ENCODE assay signal across 17 cellular contexts in genomic region chr2:84727315-84727714, GRCh38.
DNase-seq lines count a peak whose midpoint lies in the region; ATAC-seq lines count a peak whose summit lies in the region.
"Had no signal": no experiment of that assay in that cellular context is flagged by ENCODE, and none has a peak within 500 bp of the region (broad histone marks: within the 10 kb centered on the region; RNA-seq: fewer than 3 reads in every experiment).

No MANE protein-coding gene starts in this region.

- DNase-seq in activated CD4-positive, alpha-beta T cell treated with anti-CD3 and anti-CD28 coated beads for 36 hours, result no peak
- no peak for DNase-seq in activated CD4-positive, alpha-beta T cell treated with anti-CD3 and anti-CD28 coated beads, Interleukin-2, amount 10 ng/mL, durations not matched to agents 7 days and 5 days
- DNase-seq in activated T-cell treated with anti-CD3 and anti-CD28 coated beads, Interleukin-2, amount 50 U/mL, for 72 hours, result no peak
- DNase-seq in activated T-cell treated with anti-CD3 and anti-CD28 coated beads for 4 hours, result no peak
- no peak for DNase-seq in activated naive CD4-positive, alpha-beta T cell treated with anti-CD3 and anti-CD28 coated beads, Interleukin-2, amount 50 U/mL, for 72 hours (ENCODE audit: low spot score in 2 of 2)
- no peak for DNase-seq in activated naive CD4-positive, alpha-beta T cell treated with Interleukin-2 at 50 U/mL for 16 hours
- DNase-seq: AML-193; Caco-2; Calu3; CD4-positive, alpha-beta T cell; CD8-positive, alpha-beta T cell; DMS79 treated with DMSO at 0.1 percent for 48 hours; GF-D8 had no signal

- H3K36me3 Mint-ChIP-seq in activated CD4-positive, alpha-beta T cell treated with anti-CD3 and anti-CD28 coated beads for 36 hours (ENCODE audit: low read depth), result no peaks in the 10 kb centered on the region
- peaks cover 5% of the 10 kb centered on the region for H3K36me3 Mint-ChIP-seq in activated CD4-positive, alpha-beta T cell treated with anti-CD3 and anti-CD28 coated beads, Interleukin-2, amount 10 ng/mL, durations not matched to agents 7 days and 5 days (ENCODE audit: low read depth)
- peaks cover 4 to 5% of the 10 kb centered on the region in 2 donors for H3K36me3 Mint-ChIP-seq in activated T-cell treated with anti-CD3 and anti-CD28 coated beads, Interleukin-2, amount 50 U/mL, for 72 hours (ENCODE audit: insufficient read depth in 2 of 2)
- H3K36me3 Mint-ChIP-seq in activated naive CD4-positive, alpha-beta T cell treated with anti-CD3 and anti-CD28 coated beads, Interleukin-2, amount 50 U/mL, for 72 hours, result peaks cover 6 to 33% of the 10 kb centered on the region in 2 donors
- no peaks in the 10 kb centered on the region for H3K36me3 Mint-ChIP-seq in activated T-helper 17 cell treated with anti-CD3 and anti-CD28 coated beads, Interleukin-2, amount 50 U/mL, for 72 hours (ENCODE audit: low read depth)

- H3K4me3 Mint-ChIP-seq in activated CD4-positive, alpha-beta T cell treated with anti-CD3 and anti-CD28 coated beads for 36 hours, result no peak overlapping the region
- H3K4me3 Mint-ChIP-seq in activated CD4-positive, alpha-beta T cell treated with anti-CD3 and anti-CD28 coated beads, Interleukin-2, amount 10 ng/mL, durations not matched to agents 7 days and 5 days, result no peak overlapping the region
- H3K4me3 Mint-ChIP-seq in activated T-cell treated with anti-CD3 and anti-CD28 coated beads, Interleukin-2, amount 50 U/mL, for 72 hours, result no peak overlapping the region
- H3K4me3 Mint-ChIP-seq in activated T-helper 17 cell treated with anti-CD3 and anti-CD28 coated beads, Interleukin-2, amount 50 U/mL, for 72 hours, result no peak overlapping the region
- H3K4me3 Mint-ChIP-seq: B cell; CD4-positive, alpha-beta T cell; CD8-positive, alpha-beta T cell had no signal

- POLR2A ChIA-PET in activated CD4-positive, alpha-beta T cell treated with anti-CD3 and anti-CD28 coated beads for 36 hours (lab: Charles Lee), result no interaction called here
- POLR2A ChIA-PET in activated CD4-positive, alpha-beta T cell treated with anti-CD3 and anti-CD28 coated beads, Interleukin-2, amount 10 ng/mL, durations not matched to agents 7 days and 5 days (lab: Charles Lee), result no interaction called here

- H3K27me3 Mint-ChIP-seq in activated CD4-positive, alpha-beta T cell treated with anti-CD3 and anti-CD28 coated beads for 36 hours, result no peaks in the 10 kb centered on the region
- no peaks in the 10 kb centered on the region for H3K27me3 Mint-ChIP-seq in activated CD4-positive, alpha-beta T cell treated with anti-CD3 and anti-CD28 coated beads, Interleukin-2, amount 10 ng/mL, durations not matched to agents 7 days and 5 days
- no peaks in the 10 kb centered on the region for H3K27me3 Mint-ChIP-seq in activated T-cell treated with anti-CD3 and anti-CD28 coated beads, Interleukin-2, amount 50 U/mL, for 72 hours (ENCODE audit: low read depth)
- H3K27me3 Mint-ChIP-seq in activated T-helper 17 cell treated with anti-CD3 and anti-CD28 coated beads, Interleukin-2, amount 50 U/mL, for 72 hours, result no peaks in the 10 kb centered on the region
- H3K27me3 Mint-ChIP-seq: B cell; CD4-positive, alpha-beta T cell had no signal

- ATAC-seq in activated CD4-positive, alpha-beta T cell treated with anti-CD3 and anti-CD28 coated beads for 36 hours, result peak; percentile 71
- ATAC-seq in activated T-cell treated with anti-CD3 and anti-CD28 coated beads, Interleukin-2, amount 50 U/mL, for 72 hours (replicated peaks in 1 of 2), result peak; percentile 44 to 45
- ATAC-seq in activated naive CD4-positive, alpha-beta T cell treated with anti-CD3 and anti-CD28 coated beads, Interleukin-2, amount 50 U/mL, for 72 hours, result peak; percentile 45 to 91
- peak; percentile 44 for ATAC-seq in activated T-helper 17 cell treated with anti-CD3 and anti-CD28 coated beads, Interleukin-2, amount 50 U/mL, for 72 hours (replicated peaks)
- no peak for ATAC-seq in HG03039 (IDR thresholded peaks at IDR 0.05; ENCODE audit: unreplicated experiment)
- ATAC-seq: A549; CD8-positive, alpha-beta T cell had no signal

- CTCF ChIA-PET in activated CD4-positive, alpha-beta T cell treated with anti-CD3 and anti-CD28 coated beads for 36 hours (lab: Charles Lee), result no interaction called here
- CTCF ChIA-PET in activated CD4-positive, alpha-beta T cell treated with anti-CD3 and anti-CD28 coated beads, Interleukin-2, amount 10 ng/mL, durations not matched to agents 7 days and 5 days (lab: Charles Lee), result interaction anchor here (0.5 kb wide), 1 partner anchor 83 kb away, joined by 3 read pairs; no protein-coding TSS in a partner anchor

- H3K27ac Mint-ChIP-seq in activated CD4-positive, alpha-beta T cell treated with anti-CD3 and anti-CD28 coated beads for 36 hours, result peak overlapping the region; percentile 14
- no peak overlapping the region for H3K27ac Mint-ChIP-seq in activated CD4-positive, alpha-beta T cell treated with anti-CD3 and anti-CD28 coated beads, Interleukin-2, amount 10 ng/mL, durations not matched to agents 7 days and 5 days
- no peak overlapping the region for H3K27ac Mint-ChIP-seq in activated T-cell treated with anti-CD3 and anti-CD28 coated beads, Interleukin-2, amount 50 U/mL, for 72 hours
- H3K27ac Mint-ChIP-seq in activated naive CD4-positive, alpha-beta T cell treated with anti-CD3 and anti-CD28 coated beads, Interleukin-2, amount 50 U/mL, for 72 hours, result peak overlapping the region in 1 of 2 donors; percentile 23
- no peak overlapping the region for H3K27ac Mint-ChIP-seq in activated T-helper 17 cell treated with anti-CD3 and anti-CD28 coated beads, Interleukin-2, amount 50 U/mL, for 72 hours
- H3K27ac Mint-ChIP-seq: B cell; CD4-positive, alpha-beta T cell; CD8-positive, alpha-beta T cell had no signal

- H3K4me1 Mint-ChIP-seq in activated CD4-positive, alpha-beta T cell treated with anti-CD3 and anti-CD28 coated beads for 36 hours, result peaks cover 33% of the 10 kb centered on the region
- peaks cover 10% of the 10 kb centered on the region for H3K4me1 Mint-ChIP-seq in activated CD4-positive, alpha-beta T cell treated with anti-CD3 and anti-CD28 coated beads, Interleukin-2, amount 10 ng/mL, durations not matched to agents 7 days and 5 days
- peaks cover 24% of the 10 kb centered on the region for H3K4me1 Mint-ChIP-seq in activated T-cell treated with anti-CD3 and anti-CD28 coated beads, Interleukin-2, amount 50 U/mL, for 72 hours (ENCODE audit: low read depth)
- peaks cover 6% of the 10 kb centered on the region for H3K4me1 Mint-ChIP-seq in activated T-helper 17 cell treated with anti-CD3 and anti-CD28 coated beads, Interleukin-2, amount 50 U/mL, for 72 hours
- H3K4me1 Mint-ChIP-seq: B cell had no signal

- H3K9me3 Mint-ChIP-seq in activated CD4-positive, alpha-beta T cell treated with anti-CD3 and anti-CD28 coated beads for 36 hours (ENCODE audit: low read depth), result peaks cover 4% of the 10 kb centered on the region
- H3K9me3 Mint-ChIP-seq in activated CD4-positive, alpha-beta T cell treated with anti-CD3 and anti-CD28 coated beads, Interleukin-2, amount 10 ng/mL, durations not matched to agents 7 days and 5 days, result peaks cover 15% of the 10 kb centered on the region
- peaks cover 0 to 16% of the 10 kb centered on the region in 2 donors for H3K9me3 Mint-ChIP-seq in activated T-cell treated with anti-CD3 and anti-CD28 coated beads, Interleukin-2, amount 50 U/mL, for 72 hours
- peaks cover 10 to 28% of the 10 kb centered on the region in 2 donors for H3K9me3 Mint-ChIP-seq in activated naive CD4-positive, alpha-beta T cell treated with anti-CD3 and anti-CD28 coated beads, Interleukin-2, amount 50 U/mL, for 72 hours
- H3K9me3 Mint-ChIP-seq in activated T-helper 17 cell treated with anti-CD3 and anti-CD28 coated beads, Interleukin-2, amount 50 U/mL, for 72 hours, result no peaks in the 10 kb centered on the region
- H3K9me3 Mint-ChIP-seq: CD4-positive, alpha-beta T cell had no signal

- intact Hi-C loops in activated CD4-positive, alpha-beta T cell treated with anti-CD3 and anti-CD28 coated beads for 36 hours (cut with DNase I, micrococcal nuclease), result loop anchor here in 1 of 2 experiments (5.0 kb wide), 2 partner anchors 35 to 55 kb away; no protein-coding TSS in a partner anchor
